26 cellular contexts compared by ENCODE assay signal in genomic region chr6:63676412-63677114, GRCh38. TPM values are rescaled to one million over a fixed set of nuclear protein-coding genes. Genes with fewer than 3 reads are reported as not detected.
DNase-seq lines count a peak whose midpoint lies in the region; ATAC-seq and TF ChIP-seq lines count a peak whose summit lies in the region.
"Had no signal": no experiment of that assay in that cellular context is flagged by ENCODE, and none has a peak within 500 bp of the region (broad histone marks: within the 10 kb centered on the region; RNA-seq: fewer than 3 reads in every experiment).

No MANE protein-coding gene starts in this region.

- no peak overlapping the region for H3K27ac Mint-ChIP-seq in naive thymus-derived CD4-positive, alpha-beta T cell
- H3K27ac Mint-ChIP-seq: activated T-helper 1 cell treated with anti-CD3 and anti-CD28 coated beads, Interleukin-12 subunit alpha, Interleukin-12 subunit beta, Interleukin-2, Interleukin-4 antibody, amounts not matched to agents 30 ng/mL and 10 ng/mL and 1 ng/mL, durations not matched to agents 14 hours and 24 hours and 36 hours; dendritic cell treated with granulocyte-macrophage colony-stimulating factor and Interleukin-4, amounts not matched to agents 40 ng/mL and 50 ng/mL, for 4 days; memory B cell; T-helper 1 cell treated with Interleukin-12 subunit alpha and Interleukin-12 subunit beta and Interleukin-4 antibody, amounts not matched to agents 30 μg/mL and 1 μg/mL, for 36 hours; type B pancreatic cell had no signal

- H3K4me1 Mint-ChIP-seq in naive thymus-derived CD4-positive, alpha-beta T cell: peaks cover 15 to 50% (median 33%) of the 10 kb centered on the region in 7 donors

- no peak overlapping the region for H3K27ac ChIP-seq in BLaER1 treated with 17β-estradiol and CSF1 and Interleukin-3, amounts not matched to agents 10 nM and 100 nM
- H3K27ac ChIP-seq in naive thymus-derived CD4-positive, alpha-beta T cell (ENCODE audit: low read depth, low read length): no peak overlapping the region
- no peak overlapping the region for H3K27ac ChIP-seq in aorta (ENCODE audit: low read depth in 1 of 2, low read length in 2 of 2)
- H3K27ac ChIP-seq: BLaER1, cardiac muscle cell, neutrophil, SK-N-MC had no signal

- WGBS in aorta, 2 donors: 84 to 87% methylated on average over 3 of the region's 3 CpGs

- peak; percentile 8 for ATAC-seq in naive thymus-derived CD4-positive, alpha-beta T cell
- no peak for ATAC-seq in aorta (ENCODE audit: low FRiP score)
- ATAC-seq: activated CD4-positive, CD25-positive, alpha-beta regulatory T cell treated with anti-CD3 and anti-CD28 coated beads, Interleukin-2, amount 50 U/mL, for 24 hours had no signal

- no peaks in the 10 kb centered on the region for H3K27me3 ChIP-seq in BLaER1 treated with 17β-estradiol and CSF1 and Interleukin-3, amounts not matched to agents 10 nM and 100 nM
- no peaks in the 10 kb centered on the region for H3K27me3 ChIP-seq in naive thymus-derived CD4-positive, alpha-beta T cell (ENCODE audit: control insufficient read depth in 2 of 2, insufficient read depth in 2 of 2, low read length in 2 of 2)
- no peaks in the 10 kb centered on the region for H3K27me3 ChIP-seq in aorta (ENCODE audit: control insufficient read depth in 1 of 2, insufficient read depth in 2 of 2, low read length in 1 of 2)
- H3K27me3 ChIP-seq: BLaER1, cardiac muscle cell, neutrophil, spleen had no signal

- intact Hi-C loops in naive thymus-derived CD4-positive, alpha-beta T cell (cut with micrococcal nuclease): loop anchor here in 1 of 2 donors (2.0 to 5.0 kb wide), 3 partner anchors 14 to 79 kb away; no protein-coding TSS in a partner anchor
- intact Hi-C loops in aorta (cut with DNase I): no loop called here

- CTCF ChIA-PET in naive thymus-derived CD4-positive, alpha-beta T cell (lab: Charles Lee): no interaction called here

- H3K9ac ChIP-seq in BLaER1 treated with 17β-estradiol and CSF1 and Interleukin-3, amounts not matched to agents 10 nM and 100 nM: no peak overlapping the region
- H3K9ac ChIP-seq: BLaER1 had no signal

- H3K9me3 Mint-ChIP-seq in naive thymus-derived CD4-positive, alpha-beta T cell: no peaks in the 10 kb centered on the region
- H3K9me3 Mint-ChIP-seq: activated T-helper 1 cell treated with anti-CD3 and anti-CD28 coated beads, Interleukin-12 subunit alpha, Interleukin-12 subunit beta, Interleukin-2, Interleukin-4 antibody, amounts not matched to agents 30 ng/mL and 10 ng/mL and 1 ng/mL, durations not matched to agents 14 hours and 24 hours and 36 hours; dendritic cell treated with granulocyte-macrophage colony-stimulating factor and Interleukin-4, amounts not matched to agents 40 ng/mL and 50 ng/mL, for 4 days; memory B cell; T-helper 1 cell treated with Interleukin-12 subunit alpha and Interleukin-12 subunit beta and Interleukin-4 antibody, amounts not matched to agents 30 μg/mL and 1 μg/mL, for 36 hours; type B pancreatic cell had no signal

- DNase-seq in amniotic epithelial cell (ENCODE audit: low read depth) (peak; percentile 12), fibroblast of pulmonary artery (ENCODE audit: low read depth) (peak; percentile 30), NCI-H2107 (lab: John Stamatoyannopoulos, UW) (no peak), GM13977 (ENCODE audit: low spot score) (no peak), activated gamma-delta T cell treated with Interleukin-2 at 50 U/mL for 16 hours (no peak), aorta (no peak)
- DNase-seq in naive thymus-derived CD4-positive, alpha-beta T cell: no peak
- DNase-seq: activated CD4-positive, alpha-beta T cell treated with anti-CD3 and anti-CD28 coated beads, Interleukin-2, amount 50 U/mL, for 48 hours; activated naive CD4-positive, alpha-beta T cell treated with anti-CD3 and anti-CD28 coated beads, Interleukin-2, amount 50 U/mL, for 16 hours; glutamatergic neuron; NCI-H1105; NCI-H2029; NCI-H2227 treated with DMSO at 0.1 percent for 48 hours; NCI-H748 treated with DMSO at 0.1 percent for 48 hours; spleen had no signal

- POLR2A ChIA-PET in naive thymus-derived CD4-positive, alpha-beta T cell (lab: Charles Lee): interaction anchor here (1.2 to 1.4 kb wide), 2 partner anchors 41 to 103 kb away, joined by 3 to 4 read pairs; partner anchors contain the start of gene PHF3

- H4K20me1 ChIP-seq in BLaER1 treated with 17β-estradiol and CSF1 and Interleukin-3, amounts not matched to agents 10 nM and 100 nM: peaks cover 16 to 100% (median 79%) of the 10 kb centered on the region in 11 experiments; a peak in 20 of 22 replicates

- in situ Hi-C loops in GM13977 (cut with MboI; ENCODE audit: low pct_unique_long_range_greater_than_20kb, low sequenced_read_pairs, unreplicated experiment): no loop called here

- peak overlapping the region in 8 of 11 experiments; percentile 0 to 46 (median 36); a peak in 8 of 22 replicates for H3K4me2 ChIP-seq in BLaER1 treated with 17β-estradiol and CSF1 and Interleukin-3, amounts not matched to agents 10 nM and 100 nM
- H3K4me2 ChIP-seq: BLaER1 had no signal

- no peak overlapping the region for H3K4me3 ChIP-seq in BLaER1 treated with 17β-estradiol and CSF1 and Interleukin-3, amounts not matched to agents 10 nM and 100 nM
- H3K4me3 ChIP-seq in fibroblast of pulmonary artery (replicated peaks; ENCODE audit: low read depth, low read length) (no peak overlapping the region), aorta (ENCODE audit: low read length in 2 of 2) (no peak overlapping the region)
- H3K4me3 ChIP-seq in naive thymus-derived CD4-positive, alpha-beta T cell (ENCODE audit: low read length): no peak overlapping the region
- H3K4me3 ChIP-seq: BLaER1, cardiac muscle cell, SK-N-MC, spleen had no signal

- peaks cover 7 to 43% (median 21%) of the 10 kb centered on the region in 10 experiments; a peak in 17 of 20 replicates for H3K4me1 ChIP-seq in BLaER1 treated with 17β-estradiol and CSF1 and Interleukin-3, amounts not matched to agents 10 nM and 100 nM
- peaks cover 5 to 40% of the 10 kb centered on the region in 2 donors for H3K4me1 ChIP-seq in naive thymus-derived CD4-positive, alpha-beta T cell (ENCODE audit: control insufficient read depth in 2 of 2, insufficient read depth in 2 of 2, low read length in 2 of 2)
- H3K4me1 ChIP-seq in aorta (ENCODE audit: control insufficient read depth in 1 of 2, insufficient read depth in 2 of 2, low read length in 2 of 2): peaks cover 2 to 5% of the 10 kb centered on the region in 2 donors
- H3K4me1 ChIP-seq: BLaER1 had no signal

- peaks cover 12 to 24% (median 21%) of the 10 kb centered on the region in 5 donors for H3K36me3 Mint-ChIP-seq in naive thymus-derived CD4-positive, alpha-beta T cell

- H3K4me3 Mint-ChIP-seq in naive thymus-derived CD4-positive, alpha-beta T cell: no peak overlapping the region
- H3K4me3 Mint-ChIP-seq: activated T-helper 1 cell treated with anti-CD3 and anti-CD28 coated beads, Interleukin-12 subunit alpha, Interleukin-12 subunit beta, Interleukin-2, Interleukin-4 antibody, amounts not matched to agents 30 ng/mL and 10 ng/mL and 1 ng/mL, durations not matched to agents 14 hours and 24 hours and 36 hours; dendritic cell treated with granulocyte-macrophage colony-stimulating factor and Interleukin-4, amounts not matched to agents 40 ng/mL and 50 ng/mL, for 4 days; memory B cell; T-helper 1 cell treated with Interleukin-12 subunit alpha and Interleukin-12 subunit beta and Interleukin-4 antibody, amounts not matched to agents 30 μg/mL and 1 μg/mL, for 36 hours; type B pancreatic cell had no signal

- H3K27me3 Mint-ChIP-seq in naive thymus-derived CD4-positive, alpha-beta T cell: no peaks in the 10 kb centered on the region
- H3K27me3 Mint-ChIP-seq: dendritic cell treated with granulocyte-macrophage colony-stimulating factor and Interleukin-4, amounts not matched to agents 40 ng/mL and 50 ng/mL, for 4 days; memory B cell; type B pancreatic cell had no signal

- H3K9me3 ChIP-seq in BLaER1 treated with 17β-estradiol and CSF1 and Interleukin-3, amounts not matched to agents 10 nM and 100 nM (replicated peaks in 1 of 11): no peaks in the 10 kb centered on the region
- H3K9me3 ChIP-seq in naive thymus-derived CD4-positive, alpha-beta T cell (ENCODE audit: control insufficient read depth in 2 of 3, low read length in 3 of 3): no peaks in the 10 kb centered on the region
- no peaks in the 10 kb centered on the region for H3K9me3 ChIP-seq in aorta (ENCODE audit: control insufficient read depth, low read length)
- H3K9me3 ChIP-seq: neutrophil, spleen had no signal

- H3K36me3 ChIP-seq in BLaER1 treated with 17β-estradiol and CSF1 and Interleukin-3, amounts not matched to agents 10 nM and 100 nM: peaks cover 28 to 68% (median 48%) of the 10 kb centered on the region in 11 experiments
- no peaks in the 10 kb centered on the region for H3K36me3 ChIP-seq in naive thymus-derived CD4-positive, alpha-beta T cell (ENCODE audit: control insufficient read depth in 2 of 3, insufficient read depth in 3 of 3, low read length in 3 of 3)
- no peaks in the 10 kb centered on the region for H3K36me3 ChIP-seq in aorta (ENCODE audit: control insufficient read depth in 1 of 2, insufficient read depth in 2 of 2, low read length in 1 of 2)
- H3K36me3 ChIP-seq: cardiac muscle cell, neutrophil had no signal

- no peak for TF ChIP-seq CTCF in fibroblast of pulmonary artery (IDR thresholded peaks at IDR 0.05; ENCODE audit: low read length, missing control alignments)
- no peak for TF ChIP-seq CTCF in GM13977 (IDR thresholded peaks at IDR 0.05; ENCODE audit: extremely low read depth, insufficient read depth, missing control alignments)

RNA-seq across cellular contexts. Expression of gene PHF3, which starts 41.0 kb away (rescaled TPM):
- total RNA-seq in naive thymus-derived CD4-positive, alpha-beta T cell: 100 to 1,000 TPM in 3 of 5 experiments, 10 to 100 TPM in 2; 56.8 to 141 (median 108) TPM
- 10 to 100 TPM; 40.0 to 54.1 TPM for polyA plus RNA-seq in naive thymus-derived CD4-positive, alpha-beta T cell
- 10 to 100 TPM; 52.1 to 69.2 TPM for total RNA-seq in aorta
- polyA plus RNA-seq in aorta: 10 to 100 TPM in 1 of 2 donors, 1 to 10 TPM in 1; 6.9 to 12.9 TPM

Comparison
In these comparisons a context has a peak if more than half of its experiments do, and no peak if none do; other contexts are left out.
1. DNase-seq: peak in amniotic epithelial cell (single experiment) and fibroblast of pulmonary artery (single experiment); none in naive thymus-derived CD4-positive, alpha-beta T cell (0 of 9), NCI-H2107 (single experiment), GM13977 (single experiment), activated gamma-delta T cell treated with Interleukin-2 at 50 U/mL for 16 hours (single experiment) and aorta (0 of 2).